Comparison of ENCODE assay signal across 8 cellular contexts in the genomic region with DNA sequence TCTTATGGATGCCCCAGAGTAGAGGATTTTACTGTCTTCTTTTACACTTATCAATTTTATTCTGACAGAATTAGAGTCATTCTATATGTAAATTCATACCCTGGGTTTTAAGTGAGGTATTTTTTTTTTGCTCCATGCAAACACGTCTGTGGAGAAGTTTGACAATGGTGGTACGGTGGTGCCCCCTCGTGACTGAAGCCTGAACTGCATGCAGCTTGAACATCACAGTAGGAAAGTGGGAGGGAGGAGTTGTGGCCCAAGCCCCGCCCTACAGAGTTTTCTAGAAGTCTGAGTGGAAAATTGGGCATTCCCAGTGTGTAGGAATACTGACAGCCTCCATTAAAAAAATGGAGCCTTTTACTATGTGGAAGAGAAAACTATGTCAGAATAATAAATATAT.
DNase-seq lines count a peak whose midpoint lies in the region; ATAC-seq and TF ChIP-seq lines count a peak whose summit lies in the region.

No MANE protein-coding gene starts in this region.

- H3K27ac ChIP-seq in left ventricle myocardium inferior (replicated peaks): no peak overlapping the region

- H3K4me3 ChIP-seq in adipocyte (ENCODE audit: low read length): no peak overlapping the region
- H3K4me3 ChIP-seq in left ventricle myocardium inferior: no peak overlapping the region

- peak; percentile 94 for ATAC-seq in GM18498 (IDR thresholded peaks at IDR 0.05; ENCODE audit: unreplicated experiment)
- ATAC-seq in HG02678 (IDR thresholded peaks at IDR 0.05; ENCODE audit: unreplicated experiment): peak; percentile 89
- ATAC-seq in sciatic nerve: peak; percentile 78
- no peak for ATAC-seq in HG03196 (IDR thresholded peaks at IDR 0.05; ENCODE audit: unreplicated experiment)

- peak; percentile 86 for TF ChIP-seq CTCF in left ventricle myocardium inferior (IDR thresholded peaks at IDR 0.05; ENCODE audit: borderline replicate concordance)

- H3K27me3 ChIP-seq in adipocyte (replicated peaks; ENCODE audit: control insufficient read depth, insufficient read depth, low read length): no peaks in the 10 kb centered on the region
- H3K27me3 ChIP-seq in left ventricle myocardium inferior (ENCODE audit: low read depth): no peaks in the 10 kb centered on the region

- no peak overlapping the region for H3K9ac ChIP-seq in adipocyte (ENCODE audit: low read length)

- H3K36me3 ChIP-seq in adipocyte (ENCODE audit: control insufficient read depth, insufficient read depth, low read length, severe bottlenecking) (no peaks in the 10 kb centered on the region), left ventricle myocardium inferior (no peaks in the 10 kb centered on the region)

- DNase-seq in NCI-H1105 treated with DMSO at 0.1 percent for 48 hours (lab: John Stamatoyannopoulos, UW): peak; percentile 37
- peak; percentile 73 for DNase-seq in T follicular helper cell (ENCODE audit: low read depth)
- DNase-seq in adipocyte (ENCODE audit: low read depth): peak; percentile 80
- DNase-seq in left ventricle myocardium inferior: peak; percentile 79
- peak; percentile 89 for DNase-seq in sciatic nerve (ENCODE audit: low spot score)

- H3K4me1 ChIP-seq in adipocyte (ENCODE audit: control insufficient read depth, insufficient read depth, low read length) (no peaks in the 10 kb centered on the region), left ventricle myocardium inferior (no peaks in the 10 kb centered on the region)

- intact Hi-C loops in left ventricle myocardium inferior (cut with micrococcal nuclease): no loop called here
- intact Hi-C loops in sciatic nerve (cut with DNase I): no loop called here

- peaks cover 3% of the 10 kb centered on the region for H3K9me3 ChIP-seq in adipocyte (ENCODE audit: control insufficient read depth, low read length)
- H3K9me3 ChIP-seq in left ventricle myocardium inferior (replicated peaks): no peaks in the 10 kb centered on the region

Comparison
In these comparisons a context has a peak if more than half of its experiments do, and no peak if none do; other contexts are left out.
1. DNase-seq: peak in every context shown above with its lines; median percentile 89 in sciatic nerve; 80 in adipocyte; 79 in left ventricle myocardium inferior; 73 in T follicular helper cell; 37 in NCI-H1105 treated with DMSO at 0.1 percent for 48 hours.